In the genomic region with DNA sequence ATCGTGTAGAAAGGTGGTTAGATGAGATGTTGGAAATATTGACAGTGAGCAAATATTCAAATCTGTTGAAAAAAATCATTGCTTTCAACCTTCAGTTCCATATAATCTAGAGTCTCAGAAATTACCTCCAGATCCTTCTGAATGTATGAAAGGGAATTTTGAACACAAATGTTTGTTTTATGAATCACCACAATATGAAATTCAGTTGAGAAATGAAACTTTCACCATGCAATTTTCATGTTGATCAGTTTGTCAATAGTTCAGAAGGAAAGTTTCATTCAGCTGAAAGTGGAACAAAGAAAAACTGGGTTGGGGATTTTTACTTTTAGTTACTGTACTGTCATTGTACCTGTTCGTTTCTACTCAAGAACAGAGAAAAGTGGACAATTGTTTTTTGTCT, we compare ENCODE assay signal across 24 cellular contexts.
DNase-seq lines count a peak whose midpoint lies in the region; ATAC-seq, FAIRE-seq and TF ChIP-seq lines count a peak whose summit lies in the region.
"Had no signal": no experiment of that assay in that cellular context is flagged by ENCODE, and none has a peak within 500 bp of the region (broad histone marks: within the 10 kb centered on the region; RNA-seq: fewer than 3 reads in every experiment).

No MANE protein-coding gene starts in this region.

- SMC1A ChIA-PET in GM12878 (lab: Charles Lee; ENCODE audit: uncharacterized antibody, unreplicated experiment), result interaction anchor here (0.6 to 3.0 kb wide), 4 partner anchors 9 to 18 kb away, joined by 3 to 14 read pairs (median 4); no protein-coding TSS in a partner anchor

- no peaks in the 10 kb centered on the region for H3K79me2 ChIP-seq in GM12878 (ENCODE audit: control insufficient read depth, insufficient read depth, low read length)

- no peak overlapping the region for H2AFZ ChIP-seq in GM12878 (ENCODE audit: control insufficient read depth, low read depth, low read length)

- no peak for TF ChIP-seq POLR2A in breast epithelium (IDR thresholded peaks at IDR 0.05)
- no peak for TF ChIP-seq POLR2A in GM12878 (IDR thresholded peaks at IDR 0.05; ENCODE audit: low read depth, low read length)
- TF ChIP-seq POLR2A in vagina (IDR thresholded peaks at IDR 0.05), result no peak

- no peak overlapping the region for H3K27ac ChIP-seq in breast epithelium
- no peak overlapping the region for H3K27ac ChIP-seq in GM12878 (ENCODE audit: control insufficient read depth, insufficient read depth)
- H3K27ac ChIP-seq in vagina, result no peak overlapping the region
- H3K27ac ChIP-seq: spleen, upper lobe of right lung had no signal

- H3K27ac Mint-ChIP-seq in MCF 10A (ENCODE audit: low read depth, unreplicated experiment), result peak overlapping the region; percentile 10
- H3K27ac Mint-ChIP-seq: activated CD4-positive, alpha-beta memory T cell treated with anti-CD3 and anti-CD28 coated beads for 36 hours; T-helper 2 cell treated with Interferon-gamma antibody and Interleukin-4, amounts not matched to agents 5 μg/mL and 100 μg/mL, for 36 hours had no signal

- H3K4me1 Mint-ChIP-seq in MCF 10A (ENCODE audit: insufficient read depth, unreplicated experiment), result peaks cover 12% of the 10 kb centered on the region

- intact Hi-C loops in MCF 10A (cut with micrococcal nuclease), result no loop called here
- intact Hi-C loops in breast epithelium (cut with DNase I; ENCODE audit: low total_unique reads), result no loop called here
- intact Hi-C loops in GM12878 (cut with micrococcal nuclease; ENCODE audit: unreplicated experiment), result loop anchor here (10.0 kb wide), 1 partner anchor 1274 kb away; a partner anchor contains a TSS
- intact Hi-C loops in vagina (cut with DNase I), result no loop called here

- FAIRE-seq in GM12878 (lab: Jason Lieb, UNC), result no peak
- FAIRE-seq: kidney, RCC 7860 had no signal

- no peaks in the 10 kb centered on the region for H3K4me1 ChIP-seq in breast epithelium
- no peaks in the 10 kb centered on the region for H3K4me1 ChIP-seq in GM12878 (ENCODE audit: control insufficient read depth, insufficient read depth, low read length)
- H3K4me1 ChIP-seq in vagina, result no peaks in the 10 kb centered on the region
- H3K4me1 ChIP-seq: spleen, upper lobe of right lung had no signal

- no peak overlapping the region for H3K4me2 ChIP-seq in GM12878 (ENCODE audit: control insufficient read depth, insufficient read depth)

- H3K9ac ChIP-seq in GM12878 (ENCODE audit: control insufficient read depth, insufficient read depth, low read length), result no peak overlapping the region

- BruUV-seq in MCF 10A (replicated peaks; lab: Mats Ljungman, UMichigan), result no TSS peak
- BruUV-seq in GM12878 (replicated peaks; lab: Mats Ljungman, UMichigan), result no TSS peak

- in situ Hi-C loops in GM12878 (cut with MboI), result no loop called here

- TF ChIP-seq RAD21 in GM12878 (IDR thresholded peaks at IDR 0.05; ENCODE audit: insufficient read depth, low read depth, low read length), result no peak

- ATAC-seq in HG03025 (IDR thresholded peaks at IDR 0.05; ENCODE audit: low FRiP score, unreplicated experiment) (peak; percentile 57), GM12878 (peak; percentile 91), HG02588 (IDR thresholded peaks at IDR 0.05; ENCODE audit: unreplicated experiment) (no peak), HG02623 (IDR thresholded peaks at IDR 0.05; ENCODE audit: unreplicated experiment) (no peak)
- ATAC-seq: upper lobe of right lung had no signal

- CTCF ChIA-PET in MCF 10A (lab: Yijun Ruan, JAX), result no interaction called here
- CTCF ChIA-PET in GM12878 (lab: Yijun Ruan, JAX), result interaction anchor here (1.2 to 1.8 kb wide), 2 partner anchors 136 to 1273 kb away, joined by 3 to 5 read pairs; a partner anchor contains a TSS

- H3K9me3 Mint-ChIP-seq in MCF 10A (ENCODE audit: unreplicated experiment), result no peaks in the 10 kb centered on the region
- H3K9me3 Mint-ChIP-seq: activated CD4-positive, alpha-beta memory T cell treated with anti-CD3 and anti-CD28 coated beads for 36 hours had no signal

- H3K36me3 Mint-ChIP-seq in MCF 10A (ENCODE audit: insufficient read depth, unreplicated experiment), result no peaks in the 10 kb centered on the region
- H3K36me3 Mint-ChIP-seq: activated CD4-positive, alpha-beta memory T cell treated with anti-CD3 and anti-CD28 coated beads for 36 hours had no signal

- H3K9me3 ChIP-seq in breast epithelium (no peaks in the 10 kb centered on the region), GM12878 (replicated peaks; ENCODE audit: control insufficient read depth, insufficient read depth, low read length) (no peaks in the 10 kb centered on the region), vagina (no peaks in the 10 kb centered on the region)
- H3K9me3 ChIP-seq: spleen, upper lobe of right lung had no signal

- no peak overlapping the region for H3K4me3 Mint-ChIP-seq in MCF 10A (ENCODE audit: unreplicated experiment)
- H3K4me3 Mint-ChIP-seq: activated CD4-positive, alpha-beta memory T cell treated with anti-CD3 and anti-CD28 coated beads for 36 hours; T-helper 2 cell treated with Interferon-gamma antibody and Interleukin-4, amounts not matched to agents 5 μg/mL and 100 μg/mL, for 36 hours had no signal

- H3K4me3 ChIP-seq in breast epithelium (no peak overlapping the region), GM12878 (no peak overlapping the region), vagina (no peak overlapping the region)
- H3K4me3 ChIP-seq: spleen, upper lobe of right lung had no signal

- H3K27me3 ChIP-seq in breast epithelium (no peaks in the 10 kb centered on the region), GM12878 (replicated peaks in 1 of 2; ENCODE audit: control insufficient read depth in 2 of 2, insufficient read depth in 2 of 2, low read length in 1 of 2) (no peaks in the 10 kb centered on the region), vagina (no peaks in the 10 kb centered on the region)
- H3K27me3 ChIP-seq: spleen, upper lobe of right lung had no signal

- no peaks in the 10 kb centered on the region for H3K36me3 ChIP-seq in breast epithelium
- no peaks in the 10 kb centered on the region for H3K36me3 ChIP-seq in GM12878 (ENCODE audit: control insufficient read depth in 2 of 2, insufficient read depth in 2 of 2, low read length in 1 of 2)
- H3K36me3 ChIP-seq in vagina, result no peaks in the 10 kb centered on the region
- H3K36me3 ChIP-seq: spleen, upper lobe of right lung had no signal

- DNase-seq in MCF 10A (ENCODE audit: unreplicated experiment), result peak; percentile 22
- DNase-seq in breast epithelium (ENCODE audit: low spot score in 2 of 2), result no peak
- peak; percentile 5 for DNase-seq in GM12878 (ENCODE audit: low read depth, low spot score)
- DNase-seq in Ammon's horn (ENCODE audit: low spot score), result no peak
- DNase-seq in vagina (ENCODE audit: extremely low spot score in 2 of 2), result no peak
- DNase-seq: 8988T; activated CD4-positive, alpha-beta memory T cell treated with anti-CD3 and anti-CD28 coated beads for 36 hours; activated gamma-delta T cell treated with Interleukin-2 at 50 U/mL for 16 hours; amygdala; caudate nucleus; HCEC 1CT; KG1; kidney; MV-4-11; NCI-H187; NCI-H226; retina; spleen; upper lobe of right lung had no signal

- TF ChIP-seq CTCF in MCF 10A (IDR thresholded peaks at IDR 0.05; ENCODE audit: unreplicated experiment) (no peak), breast epithelium (IDR thresholded peaks at IDR 0.05) (no peak), GM12878 (IDR thresholded peaks at IDR 0.05 in 2 of 3, conservative IDR thresholded peaks at IDR 0.05 in 1 of 3; ENCODE audit: control insufficient read depth in 2 of 3, extremely low read depth in 1 of 3, insufficient read depth in 1 of 3, low read depth in 3 of 3, low read length in 3 of 3) (no peak), vagina (IDR thresholded peaks at IDR 0.05) (no peak)

- POLR2A ChIA-PET in MCF 10A (lab: Yijun Ruan, JAX) (interaction anchor here (0.6 kb wide), 1 partner anchor 10 kb away, joined by 3 read pairs; no protein-coding TSS in a partner anchor), GM12878 (lab: Charles Lee) (no interaction called here)

- no peak for TF ChIP-seq EP300 in GM12878 (IDR thresholded peaks at IDR 0.05; ENCODE audit: borderline replicate concordance in 1 of 2, control insufficient read depth in 1 of 2, low read depth in 2 of 2, low read length in 2 of 2)

- no peaks in the 10 kb centered on the region for H4K20me1 ChIP-seq in GM12878 (ENCODE audit: control insufficient read depth, insufficient read depth)

- WGBS in GM12878 (ENCODE audit: insufficient coverage, insufficient replicate concordance, low lambda C conversion rate, missing lambda C conversion rate), result 0% methylated on average over 2 of the region's 2 CpGs

- RAD21 ChIA-PET in GM12878 (lab: Charles Lee; ENCODE audit: unreplicated experiment), result interaction anchor here (1.5 to 2.5 kb wide), 4 partner anchors 10 to 133 kb away, joined by 3 to 6 read pairs (median 4); no protein-coding TSS in a partner anchor

- no peaks in the 10 kb centered on the region for H3K27me3 Mint-ChIP-seq in MCF 10A (ENCODE audit: insufficient read depth, unreplicated experiment)
- H3K27me3 Mint-ChIP-seq: activated CD4-positive, alpha-beta memory T cell treated with anti-CD3 and anti-CD28 coated beads for 36 hours had no signal

TF ChIP-seq in GM12878, 131 proteins besides CTCF, POLR2A, EP300 and RAD21 (continues in another document):
- TF ChIP-seq MTA3 (IDR thresholded peaks at IDR 0.05; ENCODE audit: borderline replicate concordance, low read length), result no peak
- TF ChIP-seq ASH2L (IDR thresholded peaks at IDR 0.05; ENCODE audit: borderline replicate concordance, low read depth), result no peak
- TF ChIP-seq, protein P1, sequence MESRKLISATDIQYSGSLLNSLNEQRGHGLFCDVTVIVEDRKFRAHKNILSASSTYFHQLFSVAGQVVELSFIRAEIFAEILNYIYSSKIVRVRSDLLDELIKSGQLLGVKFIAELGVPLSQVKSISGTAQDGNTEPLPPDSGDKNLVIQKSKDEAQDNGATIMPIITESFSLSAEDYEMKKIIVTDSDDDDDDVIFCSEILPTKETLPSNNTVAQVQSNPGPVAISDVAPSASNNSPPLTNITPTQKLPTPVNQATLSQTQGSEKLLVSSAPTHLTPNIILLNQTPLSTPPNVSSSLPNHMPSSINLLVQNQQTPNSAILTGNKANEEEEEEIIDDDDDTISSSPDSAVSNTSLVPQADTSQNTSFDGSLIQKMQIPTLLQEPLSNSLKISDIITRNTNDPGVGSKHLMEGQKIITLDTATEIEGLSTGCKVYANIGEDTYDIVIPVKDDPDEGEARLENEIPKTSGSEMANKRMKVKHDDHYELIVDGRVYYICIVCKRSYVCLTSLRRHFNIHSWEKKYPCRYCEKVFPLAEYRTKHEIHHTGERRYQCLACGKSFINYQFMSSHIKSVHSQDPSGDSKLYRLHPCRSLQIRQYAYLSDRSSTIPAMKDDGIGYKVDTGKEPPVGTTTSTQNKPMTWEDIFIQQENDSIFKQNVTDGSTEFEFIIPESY (IDR thresholded peaks at IDR 0.05), result no peak
- TF ChIP-seq CBFB (IDR thresholded peaks at IDR 0.05; ENCODE audit: low read depth), result no peak
- TF ChIP-seq ZNF24 (IDR thresholded peaks at IDR 0.05), result peak; percentile 56; the same call in 1 of the 2 replicates
- TF ChIP-seq EZH2 (IDR thresholded peaks at IDR 0.05; ENCODE audit: borderline replicate concordance, control insufficient read depth, low read depth, low read length), result no peak
- TF ChIP-seq ATF7 (IDR thresholded peaks at IDR 0.05; ENCODE audit: low read depth), result peak; percentile 63
- TF ChIP-seq POLR2AphosphoS2 (IDR thresholded peaks at IDR 0.05; ENCODE audit: low read depth, low read length), result no peak
- peak; percentile 74 for TF ChIP-seq IKZF1 (conservative IDR thresholded peaks at IDR 0.05)

Comparison
In these comparisons a context has a peak if more than half of its experiments do, and no peak if none do; other contexts are left out.
1. DNase-seq: peak in MCF 10A (single experiment) and GM12878 (single experiment); none in breast epithelium (0 of 2), Ammon's horn (single experiment) and vagina (0 of 2).
2. ATAC-seq: peak in HG03025 (single experiment) and GM12878 (single experiment); none in HG02588 (single experiment) and HG02623 (single experiment).